ENCODE assay signal across 8 cellular contexts in the genomic region with DNA sequence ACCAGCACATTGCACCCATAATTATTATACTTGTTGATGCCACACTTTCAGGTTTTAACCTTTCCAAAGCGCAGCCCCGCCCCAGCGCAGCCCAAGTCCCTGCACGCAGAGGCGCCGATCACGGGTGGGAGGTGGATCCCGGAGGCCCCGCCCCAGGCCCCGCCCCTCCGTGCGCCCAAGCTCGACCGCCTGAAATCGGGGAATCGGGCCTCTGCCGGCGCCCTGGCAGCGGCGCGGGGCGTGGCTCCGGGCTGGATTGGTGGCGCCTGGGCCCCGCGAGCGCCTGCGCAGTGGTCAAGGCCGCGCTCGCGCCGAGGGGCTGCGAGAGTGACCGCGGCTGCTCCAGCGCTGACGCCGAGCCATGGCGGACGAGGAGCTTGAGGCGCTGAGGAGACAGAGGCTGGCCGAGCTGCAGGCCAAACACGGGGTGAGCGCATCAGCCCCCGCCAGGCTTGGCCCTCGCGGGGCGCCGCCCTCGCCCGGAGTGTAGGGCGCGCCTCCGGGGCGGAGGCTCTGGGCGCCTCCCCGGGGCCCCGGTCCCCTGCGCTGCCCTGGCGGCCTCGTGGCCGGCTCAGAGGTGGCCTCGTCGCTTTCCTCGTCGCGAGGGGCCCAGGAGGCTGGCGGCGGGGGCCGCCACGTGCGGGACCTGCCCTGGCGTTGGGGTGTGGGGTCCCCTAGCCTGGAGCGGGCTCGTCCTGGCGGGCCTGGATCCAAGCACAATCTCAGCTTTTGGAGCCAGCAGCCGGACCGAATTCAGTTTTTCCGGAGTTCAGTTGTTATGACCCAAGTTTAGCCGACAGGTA. TPM values are rescaled to one million over a fixed set of nuclear protein-coding genes. Genes with fewer than 3 reads are reported as not detected.
DNase-seq lines count a peak whose midpoint lies in the region; ATAC-seq and TF ChIP-seq lines count a peak whose summit lies in the region.

A gene with protein sequence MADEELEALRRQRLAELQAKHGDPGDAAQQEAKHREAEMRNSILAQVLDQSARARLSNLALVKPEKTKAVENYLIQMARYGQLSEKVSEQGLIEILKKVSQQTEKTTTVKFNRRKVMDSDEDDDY (plus strand): TSS at position 290 of the 803 bp plus-strand sequence. CDS start 72 bp downstream, at position 362.

- DNase-seq in NCI-H1694 treated with DMSO at 0.1 percent for 48 hours (lab: John Stamatoyannopoulos, UW) (peak; percentile 83), T-helper 2 cell (peak; percentile 87 to 98 (median 96)), left ventricle myocardium superior (peak; percentile 99), prostate gland (ENCODE audit: low spot score) (peak; percentile 93), ureter (ENCODE audit: low spot score) (peak; percentile 97)

- no peaks in the 10 kb centered on the region for H3K4me1 ChIP-seq in prostate gland (replicated peaks)

- peak; percentile 90 for ATAC-seq in GM18502 (IDR thresholded peaks at IDR 0.05; ENCODE audit: poor library complexity, unreplicated experiment)
- ATAC-seq in HG02938 (IDR thresholded peaks at IDR 0.05; ENCODE audit: unreplicated experiment): peak; percentile 87
- ATAC-seq in left ventricle myocardium superior: peak; percentile 99

- TF ChIP-seq POLR2A in prostate gland (IDR thresholded peaks at IDR 0.05): peak; percentile 80

- no peaks in the 10 kb centered on the region for H3K9me3 ChIP-seq in prostate gland

- WGBS in prostate gland: 0% methylated on average over 41 of the region's 81 CpGs

- H3K27ac ChIP-seq in angular gyrus (ENCODE audit: low read depth, low read length) (peak within 1 kb of the TSS; percentile 78), prostate gland (peak within 1 kb of the TSS; percentile 76 to 77)

- intact Hi-C loops in left ventricle myocardium superior (cut with micrococcal nuclease) (no loop called here), prostate gland (cut with DNase I) (no loop called here)

- H3K36me3 ChIP-seq in prostate gland: no peaks in the 10 kb centered on the region

- TF ChIP-seq CTCF in prostate gland (IDR thresholded peaks at IDR 0.05): no peak

- H3K27me3 ChIP-seq in prostate gland (replicated peaks; ENCODE audit: insufficient read depth): no peaks in the 10 kb centered on the region

- H3K4me3 ChIP-seq in prostate gland: peak within 1 kb of the TSS; percentile 94 to 95

RNA-seq across cellular contexts. Expression of the gene that starts here (rescaled TPM):
- total RNA-seq in left ventricle myocardium superior (135 TPM), prostate gland (100 to 1,000 TPM in 1 of 2 donors, 10 to 100 TPM in 1; 92.8 to 106 TPM), ureter (71.8 TPM)

Comparison
In these comparisons a context has a peak if more than half of its experiments do, and no peak if none do; other contexts are left out.
1. Peak in every context shown above with its lines: DNase-seq, ATAC-seq, H3K4me3 ChIP-seq and H3K27ac ChIP-seq.